In the genomic region with DNA sequence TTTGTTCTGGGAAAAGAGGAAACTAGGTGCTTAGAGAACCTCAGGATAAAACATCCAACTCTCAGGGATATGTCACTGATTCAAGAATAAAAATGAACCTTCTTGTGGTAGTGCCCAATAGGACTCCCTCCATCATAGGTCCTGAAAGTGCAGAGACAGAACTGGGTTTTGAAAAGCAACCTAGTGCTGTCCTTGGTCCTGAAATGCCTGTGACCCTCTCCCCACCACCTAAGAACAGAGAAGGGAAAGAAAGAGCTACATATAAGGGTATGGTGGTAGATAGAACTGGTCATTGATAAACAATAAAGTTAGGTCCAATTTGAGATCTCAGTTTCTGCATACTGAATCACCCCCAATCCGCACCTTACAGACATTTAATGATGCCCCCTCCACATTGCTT, we compare ENCODE assay signal across 11 cellular contexts.
DNase-seq lines count a peak whose midpoint lies in the region; ATAC-seq and TF ChIP-seq lines count a peak whose summit lies in the region.
"Had no signal": no experiment of that assay in that cellular context is flagged by ENCODE, and none has a peak within 500 bp of the region (broad histone marks: within the 10 kb centered on the region; RNA-seq: fewer than 3 reads in every experiment).

No MANE protein-coding gene starts in this region.

- no peak for TF ChIP-seq RAD21 in SK-N-SH (IDR thresholded peaks at IDR 0.05; ENCODE audit: low read length)

- no peaks in the 10 kb centered on the region for H3K9me3 ChIP-seq in HEK293 (ENCODE audit: control insufficient read depth, insufficient read depth, low read depth, low read length)
- H3K9me3 ChIP-seq in SK-N-SH, result no peaks in the 10 kb centered on the region

- DNase-seq in AG10803 (ENCODE audit: low read depth) (peak; percentile 10), SK-N-SH (no peak), iPS DF 19.7 (ENCODE audit: low read depth, low spot score) (peak; percentile 12)
- no peak for DNase-seq in stimulated activated CD4-positive, alpha-beta T cell treated with anti-CD3 and anti-CD28 coated beads, Interleukin-4, amount 100 ng/mL, for 1 hour
- no peak for DNase-seq in activated naive CD8-positive, alpha-beta T cell treated with anti-CD3 and anti-CD28 coated beads, Interleukin-2, amount 50 U/mL, for 24 hours
- DNase-seq in activated T-helper 2 cell treated with anti-CD3 and anti-CD28 coated beads, Interferon-gamma antibody, Interleukin-2, Interleukin-4, amounts not matched to agents 10 μg/mL and 5 μg/mL and 100 μg/mL, durations not matched to agents 14 hours and 24 hours and 36 hours (ENCODE audit: low spot score), result no peak
- DNase-seq: activated T-cell treated with anti-CD3 and anti-CD28 coated beads, Interleukin-2, amount 50 U/mL, for 48 hours; head of caudate nucleus; stimulated activated CD4-positive, alpha-beta T cell treated with anti-CD3 and anti-CD28 coated beads, Interleukin-2, amount 100 ng/mL, for 48 hours had no signal

- 30% methylated on average over 1 of the region's 1 CpG for WGBS in SK-N-SH (ENCODE audit: low lambda C conversion rate)

- TF ChIP-seq EP300 in SK-N-SH (IDR thresholded peaks at IDR 0.05; ENCODE audit: borderline replicate concordance in 1 of 2, low read depth in 1 of 2, low read length in 1 of 2), result no peak

- POLR2A ChIA-PET in HEK293 (lab: Yijun Ruan, JAX) (no interaction called here), SK-N-SH (lab: Yijun Ruan, JAX) (no interaction called here)

- no peaks in the 10 kb centered on the region for H3K27me3 ChIP-seq in SK-N-SH (ENCODE audit: insufficient read depth)

- 0 out of 2 replicates have a peak, but pooled peaks cover under 1% of the 10 kb centered on the region for H3K9me2 ChIP-seq in SK-N-SH

- H3F3A ChIP-seq in SK-N-SH (replicated peaks; ENCODE audit: insufficient read depth), result no peaks in the 10 kb centered on the region

- H3K36me3 ChIP-seq in HEK293 (ENCODE audit: control insufficient read depth in 2 of 2, insufficient read depth in 1 of 2, low read length in 2 of 2) (no peaks in the 10 kb centered on the region), SK-N-SH (replicated peaks in 1 of 2; ENCODE audit: control insufficient read depth in 1 of 2, insufficient read depth in 2 of 2, low read length in 1 of 2) (no peaks in the 10 kb centered on the region)

- H3K27me3 Mint-ChIP-seq in activated naive CD8-positive, alpha-beta T cell treated with anti-CD3 and anti-CD28 coated beads, Interleukin-2, amount 50 U/mL, for 24 hours, result no peaks in the 10 kb centered on the region
- H3K27me3 Mint-ChIP-seq in activated T-helper 2 cell treated with anti-CD3 and anti-CD28 coated beads, Interferon-gamma antibody, Interleukin-2, Interleukin-4, amounts not matched to agents 10 μg/mL and 5 μg/mL and 100 μg/mL, durations not matched to agents 14 hours and 24 hours and 36 hours (ENCODE audit: low read depth), result no peaks in the 10 kb centered on the region

- no peak overlapping the region for H3K4me3 Mint-ChIP-seq in activated naive CD8-positive, alpha-beta T cell treated with anti-CD3 and anti-CD28 coated beads, Interleukin-2, amount 50 U/mL, for 24 hours
- H3K4me3 Mint-ChIP-seq in activated T-helper 2 cell treated with anti-CD3 and anti-CD28 coated beads, Interferon-gamma antibody, Interleukin-2, Interleukin-4, amounts not matched to agents 10 μg/mL and 5 μg/mL and 100 μg/mL, durations not matched to agents 14 hours and 24 hours and 36 hours (ENCODE audit: low read depth), result no peak overlapping the region

- CTCF ChIA-PET in HEK293 (lab: Yijun Ruan, JAX), result no interaction called here
- CTCF ChIA-PET in SK-N-SH (lab: Yijun Ruan, JAX), result interaction anchor here (1.4 kb wide), 1 partner anchor 59 kb away, joined by 3 read pairs; no protein-coding TSS in a partner anchor

- H3K79me2 ChIP-seq in SK-N-SH (ENCODE audit: insufficient read depth), result no peaks in the 10 kb centered on the region

- no peak overlapping the region for H2AFZ ChIP-seq in SK-N-SH (ENCODE audit: low read depth)

- ATAC-seq in GM18870 (IDR thresholded peaks at IDR 0.05; ENCODE audit: unreplicated experiment), result no peak
- ATAC-seq in activated naive CD8-positive, alpha-beta T cell treated with anti-CD3 and anti-CD28 coated beads, Interleukin-2, amount 50 U/mL, for 24 hours, result no peak

- H3K9me3 Mint-ChIP-seq in activated naive CD8-positive, alpha-beta T cell treated with anti-CD3 and anti-CD28 coated beads, Interleukin-2, amount 50 U/mL, for 24 hours, result peaks cover 12% of the 10 kb centered on the region
- peaks cover 27% of the 10 kb centered on the region for H3K9me3 Mint-ChIP-seq in activated T-helper 2 cell treated with anti-CD3 and anti-CD28 coated beads, Interferon-gamma antibody, Interleukin-2, Interleukin-4, amounts not matched to agents 10 μg/mL and 5 μg/mL and 100 μg/mL, durations not matched to agents 14 hours and 24 hours and 36 hours

- H3K4me3 ChIP-seq in AG10803 (ENCODE audit: low read length), result no peak overlapping the region
- H3K4me3 ChIP-seq in HEK293 (ENCODE audit: low read depth, low read length), result no peak overlapping the region
- H3K4me3 ChIP-seq in SK-N-SH (ENCODE audit: low read depth in 2 of 2, low read length in 1 of 2), result no peak overlapping the region

- TF ChIP-seq CTCF in AG10803 (conservative IDR thresholded peaks at IDR 0.05; ENCODE audit: low read length) (no peak), HEK293 (tag by site-specific recombination; IDR thresholded peaks at IDR 0.05) (no peak), SK-N-SH (IDR thresholded peaks at IDR 0.05) (no peak)

- no peaks in the 10 kb centered on the region for H3K4me1 Mint-ChIP-seq in activated naive CD8-positive, alpha-beta T cell treated with anti-CD3 and anti-CD28 coated beads, Interleukin-2, amount 50 U/mL, for 24 hours
- H3K4me1 Mint-ChIP-seq in activated T-helper 2 cell treated with anti-CD3 and anti-CD28 coated beads, Interferon-gamma antibody, Interleukin-2, Interleukin-4, amounts not matched to agents 10 μg/mL and 5 μg/mL and 100 μg/mL, durations not matched to agents 14 hours and 24 hours and 36 hours (ENCODE audit: low read depth), result no peaks in the 10 kb centered on the region

- H3K4me1 ChIP-seq in HEK293 (ENCODE audit: control insufficient read depth, insufficient read depth, low read length), result no peaks in the 10 kb centered on the region
- no peaks in the 10 kb centered on the region for H3K4me1 ChIP-seq in SK-N-SH (ENCODE audit: control insufficient read depth in 1 of 2, insufficient read depth in 2 of 2, low read depth in 1 of 2, low read length in 1 of 2)

- no peaks in the 10 kb centered on the region for H3K36me3 Mint-ChIP-seq in activated naive CD8-positive, alpha-beta T cell treated with anti-CD3 and anti-CD28 coated beads, Interleukin-2, amount 50 U/mL, for 24 hours (ENCODE audit: low read depth)
- H3K36me3 Mint-ChIP-seq in activated T-helper 2 cell treated with anti-CD3 and anti-CD28 coated beads, Interferon-gamma antibody, Interleukin-2, Interleukin-4, amounts not matched to agents 10 μg/mL and 5 μg/mL and 100 μg/mL, durations not matched to agents 14 hours and 24 hours and 36 hours (ENCODE audit: low read depth), result no peaks in the 10 kb centered on the region

- intact Hi-C loops in activated T-helper 2 cell treated with anti-CD3 and anti-CD28 coated beads, Interferon-gamma antibody, Interleukin-2, Interleukin-4, amounts not matched to agents 10 μg/mL and 5 μg/mL and 100 μg/mL, durations not matched to agents 14 hours and 24 hours and 36 hours (cut with micrococcal nuclease), result no loop called here

- no peak overlapping the region for H3K9ac ChIP-seq in SK-N-SH

- no peak overlapping the region for H3K27ac Mint-ChIP-seq in activated naive CD8-positive, alpha-beta T cell treated with anti-CD3 and anti-CD28 coated beads, Interleukin-2, amount 50 U/mL, for 24 hours
- no peak overlapping the region for H3K27ac Mint-ChIP-seq in activated T-helper 2 cell treated with anti-CD3 and anti-CD28 coated beads, Interferon-gamma antibody, Interleukin-2, Interleukin-4, amounts not matched to agents 10 μg/mL and 5 μg/mL and 100 μg/mL, durations not matched to agents 14 hours and 24 hours and 36 hours

- H3K27ac ChIP-seq in HEK293 (ENCODE audit: extremely low read depth, low read depth, low read length) (no peak overlapping the region), SK-N-SH (ENCODE audit: low read depth in 2 of 2, low read length in 1 of 2) (no peak overlapping the region)

- no peak overlapping the region for H3K4me2 ChIP-seq in SK-N-SH

- no peaks in the 10 kb centered on the region for H4K20me1 ChIP-seq in SK-N-SH (ENCODE audit: insufficient read depth)

TF ChIP-seq in HEK293, 187 proteins besides CTCF, POLR2A, EP300 and RAD21 (continues in another document):
- TF ChIP-seq, protein P1, sequence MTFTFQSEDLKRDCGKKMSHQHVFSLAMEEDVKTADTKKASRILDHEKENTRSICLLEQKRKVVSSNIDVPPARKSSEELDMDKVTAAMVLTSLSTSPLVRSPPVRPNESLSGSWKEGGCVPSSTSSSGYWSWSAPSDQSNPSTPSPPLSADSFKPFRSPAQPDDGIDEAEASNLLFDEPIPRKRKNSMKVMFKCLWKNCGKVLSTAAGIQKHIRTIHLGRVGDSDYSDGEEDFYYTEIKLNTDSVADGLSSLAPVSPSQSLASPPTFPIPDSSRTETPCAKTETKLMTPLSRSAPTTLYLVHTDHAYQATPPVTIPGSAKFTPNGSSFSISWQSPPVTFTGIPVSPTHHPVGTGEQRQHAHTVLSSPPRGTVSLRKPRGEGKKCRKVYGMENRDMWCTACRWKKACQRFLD (tag by site-specific recombination; IDR thresholded peaks at IDR 0.05), result no peak

Comparison
In these comparisons a context has a peak if more than half of its experiments do, and no peak if none do; other contexts are left out.
1. DNase-seq: peak in AG10803 (single experiment) and iPS DF 19.7 (single experiment); none in SK-N-SH (single experiment), stimulated activated CD4-positive, alpha-beta T cell treated with anti-CD3 and anti-CD28 coated beads, Interleukin-4, amount 100 ng/mL, for 1 hour (single experiment), activated naive CD8-positive, alpha-beta T cell treated with anti-CD3 and anti-CD28 coated beads, Interleukin-2, amount 50 U/mL, for 24 hours (single experiment) and activated T-helper 2 cell treated with anti-CD3 and anti-CD28 coated beads, Interferon-gamma antibody, Interleukin-2, Interleukin-4, amounts not matched to agents 10 μg/mL and 5 μg/mL and 100 μg/mL, durations not matched to agents 14 hours and 24 hours and 36 hours (single experiment).